In genomic region chr11:120031612-120032600, GRCh38 we compare ENCODE assay signal across 21 cellular contexts.
DNase-seq lines count a peak whose midpoint lies in the region; ATAC-seq and TF ChIP-seq lines count a peak whose summit lies in the region.
"Had no signal": no experiment of that assay in that cellular context is flagged by ENCODE, and none has a peak within 500 bp of the region (broad histone marks: within the 10 kb centered on the region; RNA-seq: fewer than 3 reads in every experiment).

No MANE protein-coding gene starts in this region.

- TF ChIP-seq POLR2A in adrenal gland (IDR thresholded peaks at IDR 0.05), result no peak

- H3K9me3 ChIP-seq in WERI-Rb-1 (ENCODE audit: severe bottlenecking), result peaks cover 1% of the 10 kb centered on the region
- H3K9me3 ChIP-seq in adrenal gland (replicated peaks in 1 of 3), result no peaks in the 10 kb centered on the region

- peak; percentile 4 for DNase-seq in GM03348 (ENCODE audit: low spot score)
- DNase-seq in WERI-Rb-1, result peak; percentile 84
- DNase-seq in inferior parietal cortex (ENCODE audit: extremely low spot score), result peak; percentile 58
- peak; percentile 77 for DNase-seq in posterior vena cava (ENCODE audit: low spot score)
- no peak for DNase-seq in omental fat pad (ENCODE audit: low spot score)
- DNase-seq in adrenal gland, result no peak
- DNase-seq: activated naive CD8-positive, alpha-beta T cell treated with anti-CD3 and anti-CD28 coated beads, Interleukin-2, amount 50 U/mL, for 24 hours; COR-L47; left ventricle myocardium inferior; MM.1S; NCI-H187; NCI-H345; occipital lobe; stimulated activated CD4-positive, alpha-beta T cell treated with anti-CD3 and anti-CD28 coated beads, Interleukin-1b, Interleukin-23, amount 100 ng/mL, for 48 hours; stimulated activated naive CD4-positive, alpha-beta T cell treated with Interleukin-2 at 50 U/mL for 16 hours had no signal

- no peak overlapping the region; the same call in 1 of the 2 replicates for H3K4me3 ChIP-seq in WERI-Rb-1 (ENCODE audit: low read depth, low read length)
- no peak overlapping the region for H3K4me3 ChIP-seq in adrenal gland
- H3K4me3 ChIP-seq: esophagus muscularis mucosa, gastroesophageal sphincter, left ventricle myocardium inferior, SK-N-MC, upper lobe of left lung had no signal

- 46 to 56% (median 49%) methylated on average over 10 to 11 of the region's 11 CpGs for WGBS in adrenal gland, 4 donors

- no peak for TF ChIP-seq CTCF in WERI-Rb-1 (IDR thresholded peaks at IDR 0.05; ENCODE audit: low read depth, low read length)
- TF ChIP-seq CTCF in omental fat pad (IDR thresholded peaks at IDR 0.05), result no peak
- no peak for TF ChIP-seq CTCF in adrenal gland (IDR thresholded peaks at IDR 0.05)

- H3K27me3 ChIP-seq in WERI-Rb-1 (ENCODE audit: insufficient read depth, low read depth, severe bottlenecking) (no peaks in the 10 kb centered on the region), adrenal gland (no peaks in the 10 kb centered on the region)
- H3K27me3 ChIP-seq: upper lobe of left lung had no signal

- peak overlapping the region; percentile 27; the same call in 1 of the 2 replicates for H3K27ac ChIP-seq in WERI-Rb-1
- no peak overlapping the region for H3K27ac ChIP-seq in adrenal gland
- H3K27ac ChIP-seq: esophagus muscularis mucosa, gastroesophageal sphincter, left ventricle myocardium inferior, SK-N-MC, upper lobe of left lung had no signal

- ATAC-seq in omental fat pad (ENCODE audit: low FRiP score) (no peak), GM19467 (IDR thresholded peaks at IDR 0.05; ENCODE audit: unreplicated experiment) (no peak), GM21717 (IDR thresholded peaks at IDR 0.05; ENCODE audit: unreplicated experiment) (no peak)
- ATAC-seq: activated naive CD8-positive, alpha-beta T cell treated with anti-CD3 and anti-CD28 coated beads, Interleukin-2, amount 50 U/mL, for 24 hours; gastroesophageal sphincter had no signal

- no peaks in the 10 kb centered on the region for H3K4me1 ChIP-seq in adrenal gland (replicated peaks in 1 of 2)
- H3K4me1 ChIP-seq: esophagus muscularis mucosa, gastroesophageal sphincter, left ventricle myocardium inferior, upper lobe of left lung had no signal

- H3K36me3 ChIP-seq in WERI-Rb-1 (no peaks in the 10 kb centered on the region), adrenal gland (replicated peaks in 1 of 2) (no peaks in the 10 kb centered on the region)
- H3K36me3 ChIP-seq: esophagus muscularis mucosa, gastroesophageal sphincter, left ventricle myocardium inferior, upper lobe of left lung had no signal

- intact Hi-C loops in posterior vena cava (cut with DNase I), result no loop called here
- intact Hi-C loops in adrenal gland (cut with DNase I), result no loop called here

Comparison
In these comparisons a context has a peak if more than half of its experiments do, and no peak if none do; other contexts are left out.
1. DNase-seq: peak in GM03348 (single experiment), WERI-Rb-1 (single experiment), inferior parietal cortex (single experiment) and posterior vena cava (single experiment); none in omental fat pad (single experiment) and adrenal gland (0 of 7).